In the genomic region with DNA sequence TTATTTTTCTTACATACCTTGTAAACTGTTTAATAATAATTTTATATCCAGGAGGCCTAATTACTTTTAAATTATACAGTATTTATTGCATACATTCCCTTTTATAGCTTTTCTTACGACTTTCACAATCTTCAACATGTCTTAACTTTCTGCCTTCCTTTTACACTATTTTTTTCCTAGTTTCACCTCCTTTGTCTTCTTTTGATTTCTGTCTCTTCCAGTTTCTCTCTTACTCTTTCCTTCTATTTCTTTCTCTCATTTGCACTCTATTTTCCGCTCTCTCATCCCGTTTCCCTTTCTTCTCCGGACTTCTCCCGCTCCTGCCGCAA, we compare ENCODE assay signal across 8 cellular contexts. TPM values are rescaled to one million over a fixed set of nuclear protein-coding genes. Genes with fewer than 3 reads are reported as not detected.
DNase-seq lines count a peak whose midpoint lies in the region; ATAC-seq and TF ChIP-seq lines count a peak whose summit lies in the region.

No MANE protein-coding gene starts in this region.

- no peak for TF ChIP-seq CTCF in tibial nerve (IDR thresholded peaks at IDR 0.05)

- H3K4me1 ChIP-seq in tibial nerve = peaks cover 0 to 15% (median 0%) of the 10 kb centered on the region in 4 donors

- H3K27ac Mint-ChIP-seq in memory B cell = peak overlapping the region; percentile 33

- H3K36me3 ChIP-seq in tibial nerve = peaks cover 0 to 74% (median 4%) of the 10 kb centered on the region in 3 donors

- H3K36me3 Mint-ChIP-seq in activated T-cell treated with anti-CD3 and anti-CD28 coated beads, Interleukin-2, amount 50 U/mL, for 4 hours (ENCODE audit: insufficient read depth) = peaks cover 27% of the 10 kb centered on the region
- peaks cover 8% of the 10 kb centered on the region for H3K36me3 Mint-ChIP-seq in memory B cell

- H3K27ac ChIP-seq in tibial nerve = peak overlapping the region in 3 of 4 donors; percentile 35 to 72 (median 72)

- 8 to 11% methylated on average over 6 of the region's 6 CpGs for WGBS in tibial nerve, 2 donors

- no peak for DNase-seq in activated T-cell treated with anti-CD3 and anti-CD28 coated beads, Interleukin-2, amount 50 U/mL, for 4 hours
- no peak for DNase-seq in activated T-cell treated with anti-CD3 and anti-CD28 coated beads, Interleukin-2, amount 50 U/mL, for 48 hours
- DNase-seq in cerebellum (ENCODE audit: low spot score) (peak; percentile 12), memory B cell (ENCODE audit: low spot score in 2 of 2) (no peak), tibial nerve (ENCODE audit: low spot score in 2 of 2) (no peak), SKM-1 treated with dmso at 0.1 percent for 144 hours (lab: John Stamatoyannopoulos, UW; ENCODE audit: unreplicated experiment) (no peak)
- DNase-seq in stimulated activated CD4-positive, alpha-beta T cell treated with anti-CD3 and anti-CD28 coated beads, Interleukin-2, amount 100 ng/mL, for 48 hours = no peak

- no peaks in the 10 kb centered on the region for H3K27me3 Mint-ChIP-seq in activated T-cell treated with anti-CD3 and anti-CD28 coated beads, Interleukin-2, amount 50 U/mL, for 4 hours (ENCODE audit: low read depth)
- no peaks in the 10 kb centered on the region for H3K27me3 Mint-ChIP-seq in memory B cell

- H3K27me3 ChIP-seq in tibial nerve = no peaks in the 10 kb centered on the region

- H3K4me1 Mint-ChIP-seq in activated T-cell treated with anti-CD3 and anti-CD28 coated beads, Interleukin-2, amount 50 U/mL, for 4 hours (ENCODE audit: low read depth) = peaks cover 21% of the 10 kb centered on the region
- peaks cover 23% of the 10 kb centered on the region for H3K4me1 Mint-ChIP-seq in memory B cell

- H3K9me3 Mint-ChIP-seq in activated T-cell treated with anti-CD3 and anti-CD28 coated beads, Interleukin-2, amount 50 U/mL, for 4 hours = no peaks in the 10 kb centered on the region
- H3K9me3 Mint-ChIP-seq in memory B cell = no peaks in the 10 kb centered on the region

- H3K4me3 ChIP-seq in tibial nerve = peak overlapping the region; percentile 21 to 55 (median 41)

- ATAC-seq in activated T-cell treated with anti-CD3 and anti-CD28 coated beads, Interleukin-2, amount 50 U/mL, for 4 hours = no peak
- ATAC-seq in memory B cell (ENCODE audit: low read depth) = no peak
- ATAC-seq in HG03460 (IDR thresholded peaks at IDR 0.05; ENCODE audit: unreplicated experiment) = no peak

- TF ChIP-seq EP300 in tibial nerve (IDR thresholded peaks at IDR 0.05) = no peak

- no peak for TF ChIP-seq POLR2A in tibial nerve (IDR thresholded peaks at IDR 0.05)

- H3K4me3 Mint-ChIP-seq in activated T-cell treated with anti-CD3 and anti-CD28 coated beads, Interleukin-2, amount 50 U/mL, for 4 hours = peak overlapping the region; percentile 45
- peak overlapping the region; percentile 72 for H3K4me3 Mint-ChIP-seq in memory B cell

- H3K9me3 ChIP-seq in tibial nerve = peaks cover 0 to 49% (median 0%) of the 10 kb centered on the region in 4 donors

RNA-seq across cellular contexts. Expression of gene ZNF552, which starts 11.5 kb away (rescaled TPM):
- total RNA-seq in activated T-cell treated with anti-CD3 and anti-CD28 coated beads, Interleukin-2, amount 50 U/mL, for 4 hours = 1 to 10 TPM; 6.4 to 7.9 (median 6.6) TPM
- total RNA-seq in cerebellum = 13.2 TPM
- total RNA-seq in tibial nerve = 10 to 100 TPM in 2 of 4 donors, 1 to 10 TPM in 2; 4.2 to 19.5 (median 10.5) TPM

RNA-seq across cellular contexts. Expression of gene ZNF587B, which starts 26.9 kb away (rescaled TPM):
- 10 to 100 TPM; 22.6 to 29.1 (median 27.9) TPM for total RNA-seq in activated T-cell treated with anti-CD3 and anti-CD28 coated beads, Interleukin-2, amount 50 U/mL, for 4 hours
- total RNA-seq in cerebellum = 28.8 TPM
- total RNA-seq in tibial nerve = 10 to 100 TPM in 2 of 4 donors, 1 to 10 TPM in 2; 8.5 to 14.9 (median 10.1) TPM

RNA-seq across cellular contexts. Expression of gene ZNF586, which starts 33.8 kb away (rescaled TPM):
- total RNA-seq in activated T-cell treated with anti-CD3 and anti-CD28 coated beads, Interleukin-2, amount 50 U/mL, for 4 hours = 10 to 100 TPM; 14.7 to 17.6 (median 15.5) TPM
- 58.6 TPM for total RNA-seq in cerebellum
- 10 to 100 TPM in 3 of 4 donors, 1 to 10 TPM in 1; 7.9 to 18.8 (median 13.4) TPM for total RNA-seq in tibial nerve

RNA-seq across cellular contexts. Expression of gene ZNF587, which starts 46.4 kb away (rescaled TPM):
- total RNA-seq in activated T-cell treated with anti-CD3 and anti-CD28 coated beads, Interleukin-2, amount 50 U/mL, for 4 hours = 10 to 100 TPM; 17.9 to 22.1 (median 20.8) TPM
- total RNA-seq in cerebellum (53.4 TPM), tibial nerve (10 to 100 TPM; 21.0 to 34.8 (median 28.3) TPM)

RNA-seq across cellular contexts. Expression of gene ZNF776, which starts 56.6 kb away (rescaled TPM):
- 1 to 10 TPM; 5.5 to 7.6 (median 5.7) TPM for total RNA-seq in activated T-cell treated with anti-CD3 and anti-CD28 coated beads, Interleukin-2, amount 50 U/mL, for 4 hours
- total RNA-seq in cerebellum (48.5 TPM), tibial nerve (10 to 100 TPM; 10.8 to 18.4 (median 12.6) TPM)
